Comparison of ENCODE assay signal across 8 cellular contexts in the genomic region with DNA sequence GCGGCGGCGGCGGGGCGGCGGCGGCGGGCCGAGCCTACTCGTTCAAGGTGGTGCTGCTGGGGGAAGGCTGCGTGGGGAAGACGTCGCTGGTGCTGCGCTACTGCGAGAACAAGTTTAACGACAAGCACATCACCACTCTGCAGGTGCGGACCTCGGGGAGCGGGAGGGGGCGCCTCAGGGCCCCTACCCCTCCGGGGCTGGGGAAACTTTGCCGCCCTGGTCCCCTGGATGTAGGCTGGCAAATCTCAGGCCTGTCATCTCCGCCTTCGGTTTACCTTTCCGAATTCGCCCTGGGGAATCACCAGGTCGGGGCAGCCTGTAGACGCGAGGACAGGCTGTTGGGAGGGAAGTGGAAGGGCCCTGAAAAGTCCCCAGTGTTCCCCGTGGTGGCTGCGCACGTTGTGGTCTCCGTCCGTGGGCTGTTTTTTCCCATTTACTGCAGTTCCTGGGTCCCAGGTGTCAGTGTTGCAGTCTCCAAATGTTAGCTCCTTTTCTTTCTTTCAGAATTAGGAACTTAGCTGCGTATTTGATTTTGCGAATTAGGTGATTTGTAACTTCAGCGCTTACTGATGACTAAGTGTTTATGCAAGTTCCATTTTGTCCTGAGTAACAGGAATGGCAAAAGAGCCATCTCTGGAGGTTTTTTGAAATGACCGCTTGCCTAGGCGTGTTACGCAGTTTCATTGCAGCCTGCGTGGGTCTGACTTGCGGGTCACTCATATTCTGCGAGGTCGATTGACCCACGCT. TPM values are rescaled to one million over a fixed set of nuclear protein-coding genes. Genes with fewer than 3 reads are reported as not detected.
DNase-seq lines count a peak whose midpoint lies in the region; ATAC-seq, FAIRE-seq and TF ChIP-seq lines count a peak whose summit lies in the region.

No MANE protein-coding gene starts in this region.

- peak overlapping the region; percentile 91 to 98 (median 95) for H3K27ac Mint-ChIP-seq in naive thymus-derived CD4-positive, alpha-beta T cell
- peak overlapping the region; percentile 83 for H3K27ac Mint-ChIP-seq in stimulated activated memory B cell treated with anti-CD40 and anti-IgM and Interleukin-4, amounts not matched to agents 10 μg/mL and 1 μg/mL and 100 μg/mL, for 72 hours

- peak overlapping the region; percentile 83 to 85 for H3K4me3 ChIP-seq in esophagus (ENCODE audit: low read depth in 1 of 2, low read length in 2 of 2)
- peak overlapping the region; percentile 70 for H3K4me3 ChIP-seq in naive thymus-derived CD4-positive, alpha-beta T cell (ENCODE audit: low read length)

- ATAC-seq in GM18499 (IDR thresholded peaks at IDR 0.05; ENCODE audit: insufficient read depth, unreplicated experiment) = peak; percentile 25
- peak; percentile 59 for ATAC-seq in HG02571 (IDR thresholded peaks at IDR 0.05; ENCODE audit: unreplicated experiment)
- ATAC-seq in naive thymus-derived CD4-positive, alpha-beta T cell = peak; percentile 62
- peak; percentile 86 for ATAC-seq in stimulated activated memory B cell treated with anti-CD40 and anti-IgM and Interleukin-4, amounts not matched to agents 10 μg/mL and 1 μg/mL and 100 μg/mL, for 72 hours

- CTCF ChIA-PET in naive thymus-derived CD4-positive, alpha-beta T cell (lab: Charles Lee) = interaction anchor here (1.1 kb wide), 1 partner anchor 10 kb away, joined by 3 read pairs; no protein-coding TSS in a partner anchor

- H3K36me3 ChIP-seq in esophagus (ENCODE audit: control insufficient read depth in 2 of 2, insufficient read depth in 2 of 2, low read length in 1 of 2) = peaks cover 0 to 4% of the 10 kb centered on the region in 2 donors
- peaks cover 1 to 24% (median 5%) of the 10 kb centered on the region in 3 experiments for H3K36me3 ChIP-seq in naive thymus-derived CD4-positive, alpha-beta T cell (ENCODE audit: control insufficient read depth in 2 of 3, insufficient read depth in 3 of 3, low read length in 3 of 3)

- H3K36me3 Mint-ChIP-seq in naive thymus-derived CD4-positive, alpha-beta T cell = peaks cover 8 to 37% (median 33%) of the 10 kb centered on the region in 5 donors
- peaks cover 28% of the 10 kb centered on the region for H3K36me3 Mint-ChIP-seq in stimulated activated memory B cell treated with anti-CD40 and anti-IgM and Interleukin-4, amounts not matched to agents 10 μg/mL and 1 μg/mL and 100 μg/mL, for 72 hours

- POLR2A ChIA-PET in naive thymus-derived CD4-positive, alpha-beta T cell (lab: Charles Lee) = interaction anchor here (1.1 to 4.7 kb wide), 8 partner anchors 12 to 110 kb away, joined by 3 to 38 read pairs (median 14); partner anchors contain the start of genes TBC1D15, THAP2, TMEM19 and ZFC3H1

- peaks cover 0 to 25% (median 5%) of the 10 kb centered on the region in 5 donors for H3K27me3 Mint-ChIP-seq in naive thymus-derived CD4-positive, alpha-beta T cell
- H3K27me3 Mint-ChIP-seq in stimulated activated memory B cell treated with anti-CD40 and anti-IgM and Interleukin-4, amounts not matched to agents 10 μg/mL and 1 μg/mL and 100 μg/mL, for 72 hours = no peaks in the 10 kb centered on the region

- intact Hi-C loops in naive thymus-derived CD4-positive, alpha-beta T cell (cut with micrococcal nuclease) = loop anchor here (2.0 to 10.0 kb wide), 3 partner anchors 1389 to 1513 kb away; partner anchors contain the start of genes CNOT2 (in 2 of the 2) and KCNMB4 (in 1 of the 2)

- H3K27me3 ChIP-seq in esophagus (ENCODE audit: control insufficient read depth in 1 of 2, insufficient read depth in 2 of 2, low read length in 2 of 2) = no peaks in the 10 kb centered on the region
- no peaks in the 10 kb centered on the region for H3K27me3 ChIP-seq in naive thymus-derived CD4-positive, alpha-beta T cell (ENCODE audit: control insufficient read depth in 2 of 2, insufficient read depth in 2 of 2, low read length in 2 of 2)

- peak overlapping the region; percentile 99 to 100 for H3K27ac ChIP-seq in esophagus (ENCODE audit: low read depth in 2 of 2, low read length in 1 of 2)
- H3K27ac ChIP-seq in naive thymus-derived CD4-positive, alpha-beta T cell (ENCODE audit: low read depth, low read length) = peak overlapping the region; percentile 100

- 1% methylated on average over 32 to 45 of the region's 45 CpGs for WGBS in esophagus, 2 donors

- H3K4me1 ChIP-seq in esophagus (ENCODE audit: control insufficient read depth in 2 of 2, insufficient read depth in 2 of 2, low read length in 1 of 2) = no peaks in the 10 kb centered on the region
- H3K4me1 ChIP-seq in naive thymus-derived CD4-positive, alpha-beta T cell (ENCODE audit: control insufficient read depth in 2 of 2, insufficient read depth in 2 of 2, low read length in 2 of 2) = peaks cover 10 to 16% of the 10 kb centered on the region in 2 donors

- peak; percentile 62 for DNase-seq in NAMALWA (ENCODE audit: low spot score)
- DNase-seq in activated CD8-positive, alpha-beta memory T cell treated with anti-CD3 and anti-CD28 coated beads, Interleukin-2, amount 50 U/mL, for 48 hours = peak; percentile 78
- DNase-seq in naive thymus-derived CD4-positive, alpha-beta T cell = peak in 5 of 9 donors; percentile 45 to 80 (median 61)
- DNase-seq in D721Med (ENCODE audit: insufficient read length, low spot score) = no peak

- FAIRE-seq in D721Med (lab: Jason Lieb, UNC) = no peak

- peaks cover 21 to 54% (median 48%) of the 10 kb centered on the region in 7 donors for H3K4me1 Mint-ChIP-seq in naive thymus-derived CD4-positive, alpha-beta T cell
- H3K4me1 Mint-ChIP-seq in stimulated activated memory B cell treated with anti-CD40 and anti-IgM and Interleukin-4, amounts not matched to agents 10 μg/mL and 1 μg/mL and 100 μg/mL, for 72 hours = peaks cover 28% of the 10 kb centered on the region

- peaks cover 0 to 29% (median 11%) of the 10 kb centered on the region in 11 donors for H3K9me3 Mint-ChIP-seq in naive thymus-derived CD4-positive, alpha-beta T cell
- no peaks in the 10 kb centered on the region for H3K9me3 Mint-ChIP-seq in stimulated activated memory B cell treated with anti-CD40 and anti-IgM and Interleukin-4, amounts not matched to agents 10 μg/mL and 1 μg/mL and 100 μg/mL, for 72 hours

- TF ChIP-seq CTCF in D721Med (IDR thresholded peaks at IDR 0.05; ENCODE audit: insufficient read depth, missing control alignments) = no peak

- peaks cover 0 to 2% of the 10 kb centered on the region in 2 donors for H3K9me3 ChIP-seq in esophagus (ENCODE audit: control insufficient read depth in 2 of 2, insufficient read depth in 1 of 2, low read depth in 1 of 2, low read length in 1 of 2)
- peaks cover 0 to 12% (median 0%) of the 10 kb centered on the region in 3 experiments for H3K9me3 ChIP-seq in naive thymus-derived CD4-positive, alpha-beta T cell (ENCODE audit: control insufficient read depth in 2 of 3, low read length in 3 of 3)

- H3K4me3 Mint-ChIP-seq in naive thymus-derived CD4-positive, alpha-beta T cell = peak overlapping the region; percentile 86 to 95 (median 94)
- H3K4me3 Mint-ChIP-seq in stimulated activated memory B cell treated with anti-CD40 and anti-IgM and Interleukin-4, amounts not matched to agents 10 μg/mL and 1 μg/mL and 100 μg/mL, for 72 hours = peak overlapping the region; percentile 81

RNA-seq across cellular contexts. Expression of gene RAB21, which starts 0.7 kb away (rescaled TPM):
- 10 to 100 TPM; 11.1 to 24.7 TPM for polyA plus RNA-seq in esophagus
- 10 to 100 TPM; 53.6 to 81.7 (median 73.7) TPM for total RNA-seq in naive thymus-derived CD4-positive, alpha-beta T cell
- 10 to 100 TPM; 21.8 to 29.0 TPM for polyA plus RNA-seq in naive thymus-derived CD4-positive, alpha-beta T cell

Comparison
In these comparisons a context has a peak if more than half of its experiments do, and no peak if none do; other contexts are left out.
1. ATAC-seq: peak in every context shown above with its lines; median percentile 86 in stimulated activated memory B cell treated with anti-CD40 and anti-IgM and Interleukin-4, amounts not matched to agents 10 μg/mL and 1 μg/mL and 100 μg/mL, for 72 hours; 62 in naive thymus-derived CD4-positive, alpha-beta T cell; 59 in HG02571; 25 in GM18499.